In the genomic region with DNA sequence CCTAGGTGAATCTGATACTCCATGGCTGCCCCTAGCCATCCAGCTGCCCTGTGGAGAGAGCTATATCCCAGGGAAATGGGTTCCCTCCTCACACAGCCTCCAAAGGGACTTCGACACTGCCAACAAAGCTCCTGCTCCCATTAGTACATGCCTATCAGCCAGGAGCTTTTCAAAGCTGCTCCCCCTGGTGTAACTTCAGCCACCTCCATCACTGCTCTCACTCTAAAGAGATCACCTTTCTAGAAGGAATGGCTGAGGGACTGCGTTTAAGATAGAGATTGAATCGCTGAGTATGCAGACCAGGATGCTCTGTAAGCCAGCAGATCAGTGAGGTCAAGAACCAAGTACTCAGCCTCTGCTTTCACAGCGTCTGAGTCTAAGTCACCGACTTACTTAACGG, we compare ENCODE assay signal across 3 cellular contexts.
TF ChIP-seq lines count a peak whose summit lies in the region.

No MANE protein-coding gene starts in this region.

TF ChIP-seq in GM23338, 12 proteins besides CTCF, POLR2A, EP300 and RAD21:
- TF ChIP-seq ZNF462 (CRISPR knock-in tag; IDR thresholded peaks at IDR 0.05) = peak; percentile 60; the same call in 1 of the 2 replicates
- TF ChIP-seq EZH2phosphoT487 (IDR thresholded peaks at IDR 0.05; ENCODE audit: unreplicated experiment) = no peak

TF ChIP-seq in IMR-90, 13 proteins besides CTCF, POLR2A, EP300 and RAD21:
- TF ChIP-seq MXI1 (IDR thresholded peaks at IDR 0.05; ENCODE audit: borderline replicate concordance, low read depth, low read length) = no peak
- no peak for TF ChIP-seq SMC3 (IDR thresholded peaks at IDR 0.05; ENCODE audit: low read depth, low read length)
- TF ChIP-seq USF2 (IDR thresholded peaks at IDR 0.05; ENCODE audit: low read depth, low read length) = no peak
- TF ChIP-seq, protein P1, sequence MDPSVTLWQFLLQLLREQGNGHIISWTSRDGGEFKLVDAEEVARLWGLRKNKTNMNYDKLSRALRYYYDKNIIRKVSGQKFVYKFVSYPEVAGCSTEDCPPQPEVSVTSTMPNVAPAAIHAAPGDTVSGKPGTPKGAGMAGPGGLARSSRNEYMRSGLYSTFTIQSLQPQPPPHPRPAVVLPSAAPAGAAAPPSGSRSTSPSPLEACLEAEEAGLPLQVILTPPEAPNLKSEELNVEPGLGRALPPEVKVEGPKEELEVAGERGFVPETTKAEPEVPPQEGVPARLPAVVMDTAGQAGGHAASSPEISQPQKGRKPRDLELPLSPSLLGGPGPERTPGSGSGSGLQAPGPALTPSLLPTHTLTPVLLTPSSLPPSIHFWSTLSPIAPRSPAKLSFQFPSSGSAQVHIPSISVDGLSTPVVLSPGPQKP (IDR thresholded peaks at IDR 0.05; ENCODE audit: borderline replicate concordance, low read depth, low read length) = no peak
- TF ChIP-seq CEBPB (IDR thresholded peaks at IDR 0.05; ENCODE audit: low read depth, low read length) = no peak
- TF ChIP-seq MAFK (IDR thresholded peaks at IDR 0.05; ENCODE audit: low read depth, low read length) = no peak
- TF ChIP-seq MAZ (IDR thresholded peaks at IDR 0.05; ENCODE audit: borderline replicate concordance, low read depth, low read length) = no peak
- TF ChIP-seq BHLHE40 (IDR thresholded peaks at IDR 0.05; ENCODE audit: low read depth, low read length) = no peak
- TF ChIP-seq CHD1 (IDR thresholded peaks at IDR 0.05; ENCODE audit: low read depth, low read length) = no peak
- TF ChIP-seq FOS (IDR thresholded peaks at IDR 0.05; ENCODE audit: low read depth, low read length) = no peak
- TF ChIP-seq RFX5 (IDR thresholded peaks at IDR 0.05; ENCODE audit: low read depth, low read length) = no peak
- no peak for TF ChIP-seq RCOR1 (IDR thresholded peaks at IDR 0.05; ENCODE audit: insufficient replicate concordance, low read length)
- no peak for TF ChIP-seq NFE2L2 (IDR thresholded peaks at IDR 0.05; ENCODE audit: low read depth, low read length)
TF ChIP-seq in IMR-90: peak in this region for 0.

TF ChIP-seq in WTC11, 78 proteins besides CTCF, POLR2A, EP300 and RAD21:
- TF ChIP-seq SP1 (CRISPR knock-in tag; conservative IDR thresholded peaks at IDR 0.05) (0 out of 2 replicates have a peak, but pooled peaks have one; percentile 19), ZBTB43 (CRISPR knock-in tag; IDR thresholded peaks at IDR 0.05) (no peak)
